8 cellular contexts compared by ENCODE assay signal in genomic region chr2:26942543-26943295, GRCh38. TPM values are rescaled to one million over a fixed set of nuclear protein-coding genes. Genes with fewer than 3 reads are reported as not detected.
A peak's percentile ranks its signal among the peaks of the same experiment; 100 is the strongest.
DNase-seq lines count a peak whose midpoint lies in the region; ATAC-seq and TF ChIP-seq lines count a peak whose summit lies in the region.

No MANE protein-coding gene starts in this region.

- peak; percentile 64 for ATAC-seq in activated CD4-positive, alpha-beta T cell treated with anti-CD3 and anti-CD28 coated beads for 36 hours
- ATAC-seq in stimulated activated memory B cell treated with anti-CD40 and anti-IgM and Interleukin-4, amounts not matched to agents 10 μg/mL and 1 μg/mL and 100 μg/mL, for 72 hours: no peak

- no peak overlapping the region for H3K27ac Mint-ChIP-seq in activated CD4-positive, alpha-beta T cell treated with anti-CD3 and anti-CD28 coated beads for 36 hours
- H3K27ac Mint-ChIP-seq in stimulated activated memory B cell treated with anti-CD40 and anti-IgM and Interleukin-4, amounts not matched to agents 10 μg/mL and 1 μg/mL and 100 μg/mL, for 72 hours: no peak overlapping the region

- DNase-seq in NCI-H2081 (lab: John Stamatoyannopoulos, UW) (peak; percentile 39 to 65), NCI-H2081 treated with DMSO at 0.1 percent for 48 hours (lab: John Stamatoyannopoulos, UW) (no peak), NCI-H2107 (lab: John Stamatoyannopoulos, UW) (peak; percentile 11), colonic mucosa (peak; percentile 59), left kidney (ENCODE audit: low read depth, low spot score) (peak; percentile 82)
- peak; percentile 84 for DNase-seq in activated CD4-positive, alpha-beta T cell treated with anti-CD3 and anti-CD28 coated beads for 36 hours
- peak; percentile 45 to 62 (median 55) for DNase-seq in stimulated activated CD4-positive, alpha-beta T cell treated with anti-CD3 and anti-CD28 coated beads, TNF-alpha, amount 100 ng/mL, for 24 hours (ENCODE audit: low read depth in 3 of 3)

- POLR2A ChIA-PET in activated CD4-positive, alpha-beta T cell treated with anti-CD3 and anti-CD28 coated beads for 36 hours (lab: Charles Lee): no interaction called here

- H3K27me3 ChIP-seq in colonic mucosa: peaks cover 7% of the 10 kb centered on the region

- no peak overlapping the region for H3K27ac ChIP-seq in colonic mucosa

- TF ChIP-seq CTCF in colonic mucosa (IDR thresholded peaks at IDR 0.05): peak; percentile 82

- H3K9ac ChIP-seq in colonic mucosa (ENCODE audit: low read depth in 2 of 2, low read length in 2 of 2): no peak overlapping the region

- intact Hi-C loops in activated CD4-positive, alpha-beta T cell treated with anti-CD3 and anti-CD28 coated beads for 36 hours (cut with DNase I, micrococcal nuclease): loop anchor here (1.0 to 5.0 kb wide), 2 partner anchors 96 to 335 kb away; no protein-coding TSS in a partner anchor
- intact Hi-C loops in colonic mucosa (cut with DNase I): loop anchor here (2.0 kb wide), 1 partner anchor 96 kb away; no protein-coding TSS in a partner anchor

- no peaks in the 10 kb centered on the region for H3K9me3 ChIP-seq in colonic mucosa

- H3K4me1 ChIP-seq in colonic mucosa: no peaks in the 10 kb centered on the region

- no peaks in the 10 kb centered on the region for H3K36me3 Mint-ChIP-seq in activated CD4-positive, alpha-beta T cell treated with anti-CD3 and anti-CD28 coated beads for 36 hours (ENCODE audit: low read depth)
- H3K36me3 Mint-ChIP-seq in stimulated activated memory B cell treated with anti-CD40 and anti-IgM and Interleukin-4, amounts not matched to agents 10 μg/mL and 1 μg/mL and 100 μg/mL, for 72 hours: no peaks in the 10 kb centered on the region

- no peaks in the 10 kb centered on the region for H3K36me3 ChIP-seq in colonic mucosa

- H3K4me1 Mint-ChIP-seq in activated CD4-positive, alpha-beta T cell treated with anti-CD3 and anti-CD28 coated beads for 36 hours: peaks cover 2% of the 10 kb centered on the region
- H3K4me1 Mint-ChIP-seq in stimulated activated memory B cell treated with anti-CD40 and anti-IgM and Interleukin-4, amounts not matched to agents 10 μg/mL and 1 μg/mL and 100 μg/mL, for 72 hours: peaks cover 6% of the 10 kb centered on the region

- peaks cover 4% of the 10 kb centered on the region for H3K27me3 Mint-ChIP-seq in activated CD4-positive, alpha-beta T cell treated with anti-CD3 and anti-CD28 coated beads for 36 hours
- H3K27me3 Mint-ChIP-seq in stimulated activated memory B cell treated with anti-CD40 and anti-IgM and Interleukin-4, amounts not matched to agents 10 μg/mL and 1 μg/mL and 100 μg/mL, for 72 hours: peaks cover 48% of the 10 kb centered on the region

- H3K4me3 Mint-ChIP-seq in activated CD4-positive, alpha-beta T cell treated with anti-CD3 and anti-CD28 coated beads for 36 hours: no peak overlapping the region
- no peak overlapping the region for H3K4me3 Mint-ChIP-seq in stimulated activated memory B cell treated with anti-CD40 and anti-IgM and Interleukin-4, amounts not matched to agents 10 μg/mL and 1 μg/mL and 100 μg/mL, for 72 hours

- H3K9me3 Mint-ChIP-seq in activated CD4-positive, alpha-beta T cell treated with anti-CD3 and anti-CD28 coated beads for 36 hours (ENCODE audit: low read depth): no peaks in the 10 kb centered on the region
- H3K9me3 Mint-ChIP-seq in stimulated activated memory B cell treated with anti-CD40 and anti-IgM and Interleukin-4, amounts not matched to agents 10 μg/mL and 1 μg/mL and 100 μg/mL, for 72 hours: no peaks in the 10 kb centered on the region

- no peak overlapping the region for H3K4me3 ChIP-seq in colonic mucosa

- CTCF ChIA-PET in activated CD4-positive, alpha-beta T cell treated with anti-CD3 and anti-CD28 coated beads for 36 hours (lab: Charles Lee): interaction anchor here (0.6 to 6.1 kb wide), 24 partner anchors 10 to 277 kb away, joined by 3 to 108 read pairs (median 4); partner anchors contain the start of gene DPYSL5

RNA-seq across cellular contexts. Expression of gene MAPRE3, which starts 27.7 kb away (rescaled TPM):
- total RNA-seq in activated CD4-positive, alpha-beta T cell treated with anti-CD3 and anti-CD28 coated beads for 36 hours: 1 to 10 TPM; 3.2 to 4.1 TPM
- total RNA-seq in colonic mucosa: 10 to 100 TPM; 21.6 to 22.0 TPM

Comparison
In these comparisons a context has a peak if more than half of its experiments do, and no peak if none do; other contexts are left out.
1. RNA of gene MAPRE3, which starts 27.7 kb away (total RNA-seq): 21.6 to 22.0 TPM in colonic mucosa; 3.2 to 4.1 TPM in activated CD4-positive, alpha-beta T cell treated with anti-CD3 and anti-CD28 coated beads for 36 hours; every median in the first group is over 4 times any median in the second.